ENCODE assay signal across 12 cellular contexts in the genomic region with DNA sequence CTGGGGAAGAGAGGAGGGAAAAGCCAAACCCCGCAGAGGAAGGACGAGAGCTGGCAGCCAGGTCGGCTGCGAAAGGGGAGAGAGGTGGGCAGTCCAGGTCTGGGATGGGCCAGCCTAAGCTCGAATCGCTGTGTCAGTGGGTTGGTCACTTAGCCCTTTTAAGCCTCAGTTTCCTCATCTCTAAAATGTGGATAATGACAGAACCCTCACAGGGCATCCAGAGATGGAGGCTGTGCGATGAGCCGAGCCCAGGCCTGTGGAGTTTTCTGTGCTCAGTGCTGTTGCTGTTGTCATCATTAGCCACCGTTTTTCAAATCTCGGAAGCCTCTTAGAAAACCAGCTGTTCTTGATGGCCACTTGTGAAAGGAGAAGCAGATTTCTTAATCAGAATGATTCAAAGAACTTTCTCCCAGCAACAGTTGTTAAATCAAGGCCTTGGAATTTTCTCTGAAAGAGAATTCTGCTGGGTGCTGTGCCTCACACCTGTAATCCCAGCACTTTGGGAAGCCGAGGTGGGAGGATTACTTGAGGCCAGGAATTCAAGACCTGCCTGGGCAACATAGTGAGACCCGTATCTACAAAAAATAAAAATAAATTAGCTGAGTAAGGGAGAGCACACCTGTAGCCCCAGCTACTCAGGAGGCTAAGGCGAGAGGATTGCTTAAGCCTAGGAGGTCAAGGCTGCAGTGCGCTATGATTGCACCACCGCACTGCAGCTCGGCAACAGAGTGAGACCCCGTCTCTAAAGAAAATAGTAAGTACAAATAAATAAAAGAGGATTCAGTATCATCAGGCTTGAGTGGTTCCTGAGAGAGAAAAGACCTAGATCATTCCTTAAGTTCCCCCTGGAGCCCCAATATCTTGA. TPM values are rescaled to one million over a fixed set of nuclear protein-coding genes. Genes with fewer than 3 reads are reported as not detected.
A peak's percentile ranks its signal among the peaks of the same experiment; 100 is the strongest.
DNase-seq lines count a peak whose midpoint lies in the region; ATAC-seq, FAIRE-seq and TF ChIP-seq lines count a peak whose summit lies in the region.
"Had no signal": no experiment of that assay in that cellular context is flagged by ENCODE, and none has a peak within 500 bp of the region (broad histone marks: within the 10 kb centered on the region; RNA-seq: fewer than 3 reads in every experiment).

No MANE protein-coding gene starts in this region.

- no peaks in the 10 kb centered on the region for H4K20me1 ChIP-seq in smooth muscle cell (ENCODE audit: low read depth)

- POLR2A ChIA-PET in A673 (lab: Charles Lee; ENCODE audit: low non-redundant PET), result no interaction called here

- H3K27ac ChIP-seq in smooth muscle cell (ENCODE audit: low read depth), result no peak overlapping the region
- no peak overlapping the region for H3K27ac ChIP-seq in A673 (ENCODE audit: low read depth, low read length, poor library complexity, severe bottlenecking)
- H3K27ac ChIP-seq: PC-9, VCaP had no signal

- no peaks in the 10 kb centered on the region for H3K9me3 ChIP-seq in smooth muscle cell (replicated peaks; ENCODE audit: low read depth)
- no peaks in the 10 kb centered on the region for H3K9me3 ChIP-seq in A673 (ENCODE audit: low read depth, low read length, poor library complexity, severe bottlenecking)

- ATAC-seq in activated T-helper 17 cell treated with anti-CD3 and anti-CD28 coated beads, Interleukin-2, amount 50 U/mL, for 72 hours (replicated peaks), result no peak

- H3F3A ChIP-seq in smooth muscle cell (ENCODE audit: low read depth), result no peaks in the 10 kb centered on the region

- CTCF ChIA-PET in A673 (lab: Charles Lee), result no interaction called here

- H3K27me3 ChIP-seq in smooth muscle cell (ENCODE audit: low read depth) (peaks cover 12% of the 10 kb centered on the region), A673 (replicated peaks; ENCODE audit: insufficient read depth, low read depth, low read length, poor library complexity) (peaks cover 31% of the 10 kb centered on the region)

- H3K4me2 ChIP-seq in smooth muscle cell, result peak overlapping the region; percentile 26
- H3K4me2 ChIP-seq: PC-9 had no signal

- H3K4me1 Mint-ChIP-seq in T-helper 1 cell treated with Interleukin-12 subunit alpha and Interleukin-12 subunit beta and Interleukin-4 antibody, amounts not matched to agents 30 μg/mL and 1 μg/mL, for 36 hours (ENCODE audit: low read depth), result peaks cover 4% of the 10 kb centered on the region
- H3K4me1 Mint-ChIP-seq in activated T-helper 17 cell treated with anti-CD3 and anti-CD28 coated beads, Interleukin-2, amount 50 U/mL, for 72 hours, result peaks cover 6% of the 10 kb centered on the region
- peaks cover 10% of the 10 kb centered on the region for H3K4me1 Mint-ChIP-seq in glutamatergic neuron (ENCODE audit: low read depth, unreplicated experiment)

- TF ChIP-seq POLR2A in GM12892 (IDR thresholded peaks at IDR 0.05; ENCODE audit: low read depth, low read length), result no peak

- peaks cover 1% of the 10 kb centered on the region for H3K36me3 Mint-ChIP-seq in T-helper 1 cell treated with Interleukin-12 subunit alpha and Interleukin-12 subunit beta and Interleukin-4 antibody, amounts not matched to agents 30 μg/mL and 1 μg/mL, for 36 hours (ENCODE audit: low read depth)
- H3K36me3 Mint-ChIP-seq in activated T-helper 17 cell treated with anti-CD3 and anti-CD28 coated beads, Interleukin-2, amount 50 U/mL, for 72 hours (ENCODE audit: low read depth), result no peaks in the 10 kb centered on the region
- no peaks in the 10 kb centered on the region for H3K36me3 Mint-ChIP-seq in glutamatergic neuron (ENCODE audit: unreplicated experiment)

- no peaks in the 10 kb centered on the region for H3K9me3 Mint-ChIP-seq in T-helper 1 cell treated with Interleukin-12 subunit alpha and Interleukin-12 subunit beta and Interleukin-4 antibody, amounts not matched to agents 30 μg/mL and 1 μg/mL, for 36 hours
- H3K9me3 Mint-ChIP-seq in activated T-helper 17 cell treated with anti-CD3 and anti-CD28 coated beads, Interleukin-2, amount 50 U/mL, for 72 hours, result no peaks in the 10 kb centered on the region
- H3K9me3 Mint-ChIP-seq in glutamatergic neuron (ENCODE audit: unreplicated experiment), result peaks cover 3% of the 10 kb centered on the region

- no peak overlapping the region for H3K27ac Mint-ChIP-seq in T-helper 1 cell treated with Interleukin-12 subunit alpha and Interleukin-12 subunit beta and Interleukin-4 antibody, amounts not matched to agents 30 μg/mL and 1 μg/mL, for 36 hours
- peak overlapping the region; percentile 86 for H3K27ac Mint-ChIP-seq in activated T-helper 17 cell treated with anti-CD3 and anti-CD28 coated beads, Interleukin-2, amount 50 U/mL, for 72 hours
- no peak overlapping the region for H3K27ac Mint-ChIP-seq in glutamatergic neuron (ENCODE audit: unreplicated experiment)

- H3K4me3 ChIP-seq in smooth muscle cell (no peak overlapping the region), A673 (ENCODE audit: low read depth, low read length, poor library complexity, severe bottlenecking) (no peak overlapping the region)
- H3K4me3 ChIP-seq: lung, PC-9 had no signal

- no TSS peak for BruUV-seq in A673 (replicated peaks; lab: Mats Ljungman, UMichigan)

- H3K36me3 ChIP-seq in smooth muscle cell (ENCODE audit: low read depth) (no peaks in the 10 kb centered on the region), A673 (ENCODE audit: insufficient read depth, low read length, poor library complexity, severe bottlenecking) (no peaks in the 10 kb centered on the region)

- TF ChIP-seq CTCF in glutamatergic neuron (IDR thresholded peaks at IDR 0.05; ENCODE audit: partially characterized antibody, unreplicated experiment) (no peak), smooth muscle cell (IDR thresholded peaks at IDR 0.05; ENCODE audit: borderline replicate concordance, insufficient read depth, poor library complexity, severe bottlenecking) (no peak), A673 (conservative IDR thresholded peaks at IDR 0.05; ENCODE audit: low read depth, low read length) (no peak)

- no peak overlapping the region for H2AFZ ChIP-seq in smooth muscle cell (ENCODE audit: low read depth)
- H2AFZ ChIP-seq: PC-9 had no signal

- H3K4me1 ChIP-seq in smooth muscle cell (ENCODE audit: low read depth) (peaks cover 6% of the 10 kb centered on the region), A673 (ENCODE audit: insufficient read depth, low read length, poor library complexity, severe bottlenecking) (peaks cover 9% of the 10 kb centered on the region)

- FAIRE-seq in GM12892 (lab: Jason Lieb, UNC), result no peak
- FAIRE-seq: A204.1 had no signal

- H3K4me3 Mint-ChIP-seq in T-helper 1 cell treated with Interleukin-12 subunit alpha and Interleukin-12 subunit beta and Interleukin-4 antibody, amounts not matched to agents 30 μg/mL and 1 μg/mL, for 36 hours, result peak overlapping the region; percentile 80
- peak overlapping the region; percentile 82 for H3K4me3 Mint-ChIP-seq in activated T-helper 17 cell treated with anti-CD3 and anti-CD28 coated beads, Interleukin-2, amount 50 U/mL, for 72 hours
- H3K4me3 Mint-ChIP-seq in glutamatergic neuron (ENCODE audit: unreplicated experiment), result peak overlapping the region; percentile 79

- peaks cover 23% of the 10 kb centered on the region for H3K27me3 Mint-ChIP-seq in T-helper 1 cell treated with Interleukin-12 subunit alpha and Interleukin-12 subunit beta and Interleukin-4 antibody, amounts not matched to agents 30 μg/mL and 1 μg/mL, for 36 hours (ENCODE audit: low read depth)
- H3K27me3 Mint-ChIP-seq in activated T-helper 17 cell treated with anti-CD3 and anti-CD28 coated beads, Interleukin-2, amount 50 U/mL, for 72 hours, result peaks cover 4% of the 10 kb centered on the region
- H3K27me3 Mint-ChIP-seq in glutamatergic neuron (ENCODE audit: unreplicated experiment), result peaks cover 10% of the 10 kb centered on the region

- intact Hi-C loops in A673 (cut with micrococcal nuclease; ENCODE audit: unreplicated experiment), result no loop called here

- H3K9ac ChIP-seq in smooth muscle cell (ENCODE audit: low read depth), result no peak overlapping the region

- DNase-seq in T-helper 1 cell (no peak), glutamatergic neuron (no peak), smooth muscle cell (lab: John Stamatoyannopoulos, UW; ENCODE audit: unreplicated experiment) (no peak), A673 (ENCODE audit: low spot score) (no peak), NCI-H526 (lab: John Stamatoyannopoulos, UW) (no peak), GM12892 (ENCODE audit: insufficient read length) (no peak)
- DNase-seq: PC-9 had no signal

- H3K79me2 ChIP-seq in smooth muscle cell (ENCODE audit: low read depth), result no peaks in the 10 kb centered on the region

- 90% methylated on average over 17 of the region's 17 CpGs for WGBS in smooth muscle cell (ENCODE audit: low lambda C conversion rate)

RNA-seq across cellular contexts. Expression of gene ENTPD6, which starts 46.3 kb away (rescaled TPM):
- total RNA-seq in activated T-helper 17 cell treated with anti-CD3 and anti-CD28 coated beads, Interleukin-2, amount 50 U/mL, for 72 hours, result 10 to 100 TPM; 40.0 to 46.2 TPM
- total RNA-seq in glutamatergic neuron (ENCODE audit: unreplicated experiment) (191 TPM), smooth muscle cell (12.6 and 30.1 TPM in 2 replicates), A673 (2021) (50.2 and 53.2 TPM in 2 replicates)
- 19.9 and 34.0 TPM in 2 replicates for polyA plus RNA-seq in smooth muscle cell
- 19.6 TPM for polyA plus RNA-seq in GM12892 (2012; ENCODE audit: missing spikeins)
